In genomic region chr11:82900277-82901164, GRCh38 we compare ENCODE assay signal across 8 cellular contexts. TPM values are rescaled to one million over a fixed set of nuclear protein-coding genes. Genes with fewer than 3 reads are reported as not detected.
A peak's percentile ranks its signal among the peaks of the same experiment; 100 is the strongest.
DNase-seq lines count a peak whose midpoint lies in the region; ATAC-seq and TF ChIP-seq lines count a peak whose summit lies in the region.

TSS of gene PRCP (minus strand) at chr11:82900430. CDS start at chr11:82900402, 28 bp downstream.

- TF ChIP-seq CTCF in AG09319 (IDR thresholded peaks at IDR 0.05; ENCODE audit: low read depth, low read length) = no peak
- TF ChIP-seq CTCF in kidney epithelial cell (IDR thresholded peaks at IDR 0.05; ENCODE audit: insufficient read depth, low read length, poor library complexity, severe bottlenecking) = no peak

- DNase-seq in AG09319 (ENCODE audit: extremely low read depth, low read depth) (peak; percentile 71), NCI-H446 treated with DMSO at 0.1 percent for 48 hours (lab: John Stamatoyannopoulos, UW) (peak; percentile 92), cerebellum (ENCODE audit: low spot score) (peak; percentile 93), kidney epithelial cell (ENCODE audit: low read depth) (peak; percentile 70)
- DNase-seq in activated CD4-positive, alpha-beta T cell treated with anti-CD3 and anti-CD28 coated beads for 1 hour = peak; percentile 87
- peak; percentile 91 to 93 for DNase-seq in stimulated activated CD4-positive, alpha-beta T cell treated with anti-CD3 and anti-CD28 coated beads, Interleukin-15, amount 100 ng/mL, for 48 hours (ENCODE audit: low read depth in 2 of 2)

- peak within 1 kb of the TSS; percentile 61 for H3K4me3 ChIP-seq in kidney epithelial cell (ENCODE audit: low read depth, low read length)

- H3K36me3 ChIP-seq in kidney epithelial cell (ENCODE audit: control insufficient read depth, insufficient read depth, low read length) = no peaks in the 10 kb centered on the region

- ATAC-seq in GM19025 (IDR thresholded peaks at IDR 0.05; ENCODE audit: low read depth, unreplicated experiment) = peak; percentile 82
- ATAC-seq in HG03342 (IDR thresholded peaks at IDR 0.05; ENCODE audit: unreplicated experiment) = peak; percentile 75

- H3K27me3 ChIP-seq in kidney epithelial cell (ENCODE audit: control insufficient read depth, insufficient read depth, low read length) = no peaks in the 10 kb centered on the region

RNA-seq across cellular contexts. Expression of gene PRCP, which starts in this region (rescaled TPM):
- 40.0 TPM for total RNA-seq in cerebellum
- 23.7 and 29.7 TPM in 2 replicates for total RNA-seq in kidney epithelial cell

Comparison
In these comparisons a context has a peak if more than half of its experiments do, and no peak if none do; other contexts are left out.
1. Peak in every context shown above with its lines: DNase-seq, ATAC-seq and H3K4me3 ChIP-seq.